ENCODE assay signal across 1 cellular context in the genomic region with DNA sequence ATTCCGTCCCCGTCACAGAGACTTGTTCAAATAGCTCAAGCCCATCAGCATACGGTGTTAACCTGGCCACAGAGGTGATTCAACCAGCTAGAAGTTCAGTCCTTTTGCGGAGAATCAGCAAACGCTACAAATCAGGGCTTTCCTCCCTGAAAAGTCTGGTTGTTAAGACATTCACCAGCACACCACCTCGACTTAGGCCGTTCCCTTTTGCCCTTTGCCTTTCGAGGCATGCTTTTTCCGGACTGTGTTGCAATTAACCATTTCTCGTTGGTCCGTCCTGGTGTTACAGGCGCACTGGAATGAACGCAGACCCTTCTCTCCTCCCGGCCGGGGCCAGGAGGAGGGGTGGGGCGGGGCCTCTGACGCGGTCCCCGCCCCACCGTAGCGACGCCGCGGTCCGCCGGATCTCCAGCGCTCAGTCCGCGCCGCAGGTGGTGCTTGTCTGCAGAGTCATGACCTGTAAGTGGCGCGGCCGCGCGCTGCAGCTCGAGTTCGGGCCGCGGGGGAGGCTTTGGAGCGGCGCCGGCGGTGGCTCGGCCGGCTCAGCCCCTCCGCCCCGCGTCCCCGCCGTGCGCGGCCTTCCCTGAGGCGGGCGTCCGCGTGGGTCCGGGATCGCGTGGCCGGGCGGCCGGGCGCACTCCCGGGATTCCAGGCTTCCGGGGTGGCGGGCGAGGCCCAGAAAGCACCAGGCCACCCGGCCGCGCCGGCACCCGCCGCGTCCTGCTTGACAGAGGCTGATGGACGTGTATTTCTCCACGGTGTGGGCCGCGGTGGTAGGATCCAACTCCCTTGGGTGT.
TF ChIP-seq lines count a peak whose summit lies in the region.

A gene with protein sequence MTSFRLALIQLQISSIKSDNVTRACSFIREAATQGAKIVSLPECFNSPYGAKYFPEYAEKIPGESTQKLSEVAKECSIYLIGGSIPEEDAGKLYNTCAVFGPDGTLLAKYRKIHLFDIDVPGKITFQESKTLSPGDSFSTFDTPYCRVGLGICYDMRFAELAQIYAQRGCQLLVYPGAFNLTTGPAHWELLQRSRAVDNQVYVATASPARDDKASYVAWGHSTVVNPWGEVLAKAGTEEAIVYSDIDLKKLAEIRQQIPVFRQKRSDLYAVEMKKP (plus strand): TSS at position 418 of the 797 bp plus-strand sequence. CDS start 35 bp downstream, at position 453.

TF ChIP-seq in K562, 482 proteins besides CTCF, POLR2A, EP300 and RAD21 (continued from another document):
- TF ChIP-seq, protein P1, sequence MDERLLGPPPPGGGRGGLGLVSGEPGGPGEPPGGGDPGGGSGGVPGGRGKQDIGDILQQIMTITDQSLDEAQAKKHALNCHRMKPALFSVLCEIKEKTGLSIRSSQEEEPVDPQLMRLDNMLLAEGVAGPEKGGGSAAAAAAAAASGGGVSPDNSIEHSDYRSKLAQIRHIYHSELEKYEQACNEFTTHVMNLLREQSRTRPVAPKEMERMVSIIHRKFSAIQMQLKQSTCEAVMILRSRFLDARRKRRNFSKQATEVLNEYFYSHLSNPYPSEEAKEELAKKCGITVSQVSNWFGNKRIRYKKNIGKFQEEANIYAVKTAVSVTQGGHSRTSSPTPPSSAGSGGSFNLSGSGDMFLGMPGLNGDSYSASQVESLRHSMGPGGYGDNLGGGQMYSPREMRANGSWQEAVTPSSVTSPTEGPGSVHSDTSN (CRISPR knock-in tag; IDR thresholded peaks at IDR 0.05; ENCODE audit: low read depth): no peak
- TF ChIP-seq, protein P1 (tag; conservative IDR thresholded peaks at IDR 0.05; ENCODE audit: low read depth): no peak
- TF ChIP-seq ZNF140 (CRISPR knock-in tag; IDR thresholded peaks at IDR 0.05) (no peak), ZBED1 (IDR thresholded peaks at IDR 0.05) (no peak), ZNF197 (CRISPR knock-in tag; IDR thresholded peaks at IDR 0.05; ENCODE audit: low read depth) (no peak), POLR2AphosphoS5 (IDR thresholded peaks at IDR 0.05; ENCODE audit: control insufficient read depth, insufficient read depth, low read depth, low read length) (peak; percentile 57; the same call in 1 of the 2 replicates), ZNF324 (CRISPR knock-in tag; IDR thresholded peaks at IDR 0.05) (no peak), TAL1 (IDR thresholded peaks at IDR 0.05) (no peak)
